Comparison of ENCODE assay signal across 24 cellular contexts in the genomic region with DNA sequence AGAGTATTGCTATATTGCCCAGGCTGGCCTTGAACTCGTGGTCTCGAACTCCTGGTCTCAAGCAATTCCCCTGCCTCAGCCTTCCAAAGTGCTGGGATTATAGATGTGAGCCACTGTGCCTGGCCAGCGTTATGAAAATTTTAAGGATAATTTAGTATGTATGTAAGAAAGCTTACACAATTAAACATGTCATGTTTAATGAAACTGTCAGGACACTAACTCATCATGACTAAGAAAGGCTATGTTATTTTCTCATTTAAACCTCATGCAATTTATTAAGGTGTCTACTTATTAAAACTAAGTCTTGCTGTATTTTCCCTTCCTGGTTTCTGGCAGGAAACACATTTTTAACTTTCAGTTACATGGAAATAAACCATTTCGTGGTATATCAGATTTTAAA.
DNase-seq lines count a peak whose midpoint lies in the region; ATAC-seq and TF ChIP-seq lines count a peak whose summit lies in the region.
"Had no signal": no experiment of that assay in that cellular context is flagged by ENCODE, and none has a peak within 500 bp of the region (broad histone marks: within the 10 kb centered on the region; RNA-seq: fewer than 3 reads in every experiment).

No MANE protein-coding gene starts in this region.

- H3K27ac ChIP-seq in gastroesophageal sphincter (peak overlapping the region; percentile 23 to 79 (median 76)), trophoblast cell (ENCODE audit: low read depth, low read length) (no peak overlapping the region), smooth muscle cell (ENCODE audit: low read depth) (peak overlapping the region; percentile 2), mammary epithelial cell (ENCODE audit: insufficient read depth, low read depth, low read length) (no peak overlapping the region), colonic mucosa (no peak overlapping the region)
- H3K27ac ChIP-seq: A549; BLaER1 treated with 17β-estradiol and CSF1 and Interleukin-3, amounts not matched to agents 10 nM and 100 nM had no signal

- no peaks in the 10 kb centered on the region for H3F3A ChIP-seq in smooth muscle cell (ENCODE audit: low read depth)

- WGBS in gastroesophageal sphincter (ENCODE audit: low coverage in 1 of 2), 2 donors, result 33 to 41% methylated on average over 4 of the region's 4 CpGs
- no CpG with 5 or more reads among the region's 4 CpGs for WGBS in trophoblast cell (ENCODE audit: extremely low coverage, insufficient coverage, insufficient read length)
- WGBS in smooth muscle cell (ENCODE audit: low lambda C conversion rate), result 92% methylated on average over 4 of the region's 4 CpGs
- WGBS in mammary epithelial cell (ENCODE audit: low coverage, missing lambda C conversion rate), result 13% methylated on average over 4 of the region's 4 CpGs

- H4K8ac ChIP-seq in trophoblast cell (ENCODE audit: low read depth, low read length), result no peak overlapping the region

- no peak for TF ChIP-seq POLR2A in gastroesophageal sphincter (IDR thresholded peaks at IDR 0.05)

- H3K27me3 ChIP-seq in gastroesophageal sphincter, result no peaks in the 10 kb centered on the region
- H3K27me3 ChIP-seq in trophoblast cell (ENCODE audit: insufficient read depth, low read length), result no peaks in the 10 kb centered on the region
- H3K27me3 ChIP-seq in smooth muscle cell (ENCODE audit: low read depth), result no peaks in the 10 kb centered on the region
- no peaks in the 10 kb centered on the region for H3K27me3 ChIP-seq in mammary epithelial cell (ENCODE audit: insufficient read depth, low read length)
- no peaks in the 10 kb centered on the region for H3K27me3 ChIP-seq in colonic mucosa
- H3K27me3 ChIP-seq: BE2C; BLaER1 treated with 17β-estradiol and CSF1 and Interleukin-3, amounts not matched to agents 10 nM and 100 nM had no signal

- no peaks in the 10 kb centered on the region for H3K9me3 Mint-ChIP-seq in nephron
- H3K9me3 Mint-ChIP-seq: CD4-positive, alpha-beta T cell; HFFc6 had no signal

- H3K4me3 ChIP-seq in gastroesophageal sphincter, result no peak overlapping the region
- no peak overlapping the region for H3K4me3 ChIP-seq in trophoblast cell (ENCODE audit: low read depth, low read length)
- H3K4me3 ChIP-seq in smooth muscle cell, result no peak overlapping the region
- no peak overlapping the region for H3K4me3 ChIP-seq in mammary epithelial cell (replicated peaks in 1 of 3; ENCODE audit: insufficient read depth in 1 of 3, low read depth in 2 of 3, low read length in 3 of 3)
- no peak overlapping the region for H3K4me3 ChIP-seq in colonic mucosa
- H3K4me3 ChIP-seq: A549; BLaER1 treated with 17β-estradiol and CSF1 and Interleukin-3, amounts not matched to agents 10 nM and 100 nM; GM12878; HAP-1 had no signal

- TF ChIP-seq CTCF in gastroesophageal sphincter (IDR thresholded peaks at IDR 0.05), result no peak
- no peak for TF ChIP-seq CTCF in nephron (IDR thresholded peaks at IDR 0.05; ENCODE audit: unreplicated experiment in 3 of 3)
- no peak for TF ChIP-seq CTCF in smooth muscle cell (IDR thresholded peaks at IDR 0.05; ENCODE audit: borderline replicate concordance, insufficient read depth, poor library complexity, severe bottlenecking)
- TF ChIP-seq CTCF in mammary epithelial cell (conservative IDR thresholded peaks at IDR 0.05 in 1 of 2, IDR thresholded peaks at IDR 0.05 in 1 of 2; ENCODE audit: extremely low read depth in 1 of 2, insufficient read depth in 1 of 2, low read depth in 1 of 2, low read length in 2 of 2), result no peak
- TF ChIP-seq CTCF in colonic mucosa (IDR thresholded peaks at IDR 0.05), result no peak

- H3K9ac ChIP-seq in trophoblast cell (ENCODE audit: low read length) (no peak overlapping the region), smooth muscle cell (ENCODE audit: low read depth) (no peak overlapping the region), mammary epithelial cell (ENCODE audit: insufficient read depth, low read length) (no peak overlapping the region), colonic mucosa (ENCODE audit: low read depth in 2 of 2, low read length in 2 of 2) (no peak overlapping the region)
- H3K9ac ChIP-seq: BLaER1 treated with 17β-estradiol and CSF1 and Interleukin-3, amounts not matched to agents 10 nM and 100 nM had no signal

- peaks cover 34% of the 10 kb centered on the region for H3K79me1 ChIP-seq in trophoblast cell (ENCODE audit: low read length)

- H3K36me3 Mint-ChIP-seq in nephron (ENCODE audit: low read depth), result no peaks in the 10 kb centered on the region
- H3K36me3 Mint-ChIP-seq: CD14-positive monocyte; CD8-positive, alpha-beta memory T cell had no signal

- ATAC-seq in gastroesophageal sphincter, result no peak
- ATAC-seq: A549, GM12878 had no signal

- H3K4me1 Mint-ChIP-seq in nephron, result peaks cover 4% of the 10 kb centered on the region
- H3K4me1 Mint-ChIP-seq: CD14-positive monocyte; CD8-positive, alpha-beta memory T cell had no signal

- no peak overlapping the region for H3K4me2 ChIP-seq in trophoblast cell (ENCODE audit: low read length)
- H3K4me2 ChIP-seq in smooth muscle cell, result no peak overlapping the region
- H3K4me2 ChIP-seq in mammary epithelial cell (ENCODE audit: insufficient read depth, low read depth, low read length), result no peak overlapping the region
- H3K4me2 ChIP-seq: A549 had no signal

- H3K4me3 Mint-ChIP-seq in nephron, result no peak overlapping the region
- H3K4me3 Mint-ChIP-seq: CD14-positive monocyte; CD4-positive, alpha-beta T cell; CD8-positive, alpha-beta memory T cell; HFFc6 had no signal

- H3K27me3 Mint-ChIP-seq in nephron (ENCODE audit: low read depth), result no peaks in the 10 kb centered on the region

- CTCF ChIA-PET in mammary epithelial cell (lab: Charles Lee; ENCODE audit: low non-redundant PET), result no interaction called here

- H3K23ac ChIP-seq in trophoblast cell (ENCODE audit: low read length), result no peak overlapping the region

- no peak overlapping the region for H3K14ac ChIP-seq in trophoblast cell (ENCODE audit: low read length)

- H4K20me1 ChIP-seq in smooth muscle cell (ENCODE audit: low read depth) (no peaks in the 10 kb centered on the region), mammary epithelial cell (ENCODE audit: insufficient read depth, low read length) (no peaks in the 10 kb centered on the region)
- H4K20me1 ChIP-seq: BLaER1 treated with 17β-estradiol and CSF1 and Interleukin-3, amounts not matched to agents 10 nM and 100 nM had no signal

- DNase-seq in trophoblast cell (no peak), smooth muscle cell (lab: John Stamatoyannopoulos, UW; ENCODE audit: unreplicated experiment) (no peak), mammary epithelial cell (no peak), colonic mucosa (no peak), NCI-H446 (lab: John Stamatoyannopoulos, UW) (no peak)
- DNase-seq: 8988T; ACHN; AML-193; BE2C; CD4-positive, alpha-beta T cell; CD8-positive, alpha-beta memory T cell; DMS 273 treated with DMSO at 0.1 percent for 48 hours; DMS79; EL; GDM1; GOT3; HFFc6 had no signal

- H2BK5ac ChIP-seq in trophoblast cell (ENCODE audit: low read depth, low read length, poor library complexity), result peak overlapping the region; percentile 67

- H4K91ac ChIP-seq in trophoblast cell (ENCODE audit: low read depth, low read length), result peak overlapping the region; percentile 88

- H3K79me2 ChIP-seq in trophoblast cell (ENCODE audit: control insufficient read depth, insufficient read depth, low read length, poor library complexity) (peaks cover 3% of the 10 kb centered on the region), smooth muscle cell (ENCODE audit: low read depth) (no peaks in the 10 kb centered on the region), mammary epithelial cell (ENCODE audit: insufficient read depth, low read length) (no peaks in the 10 kb centered on the region)

- dilution Hi-C loops in mammary epithelial cell (cut with HindIII; ENCODE audit: low sequenced_read_pairs), result no loop called here

- BruUV-seq in mammary epithelial cell (replicated peaks; lab: Mats Ljungman, UMichigan), result no TSS peak

- peak overlapping the region; percentile 94 for H2BK12ac ChIP-seq in trophoblast cell (ENCODE audit: low read length)

- H4K12ac ChIP-seq in trophoblast cell (ENCODE audit: low read depth, low read length), result no peak overlapping the region

- H3K18ac ChIP-seq in trophoblast cell (ENCODE audit: low read length), result no peak overlapping the region

- intact Hi-C loops in mammary epithelial cell (cut with micrococcal nuclease), result no loop called here
- intact Hi-C loops in colonic mucosa (cut with DNase I), result no loop called here

- peak overlapping the region; percentile 85 for H2AK5ac ChIP-seq in trophoblast cell (ENCODE audit: low read length)

- TF ChIP-seq EP300 in gastroesophageal sphincter (IDR thresholded peaks at IDR 0.05), result no peak

- H3K4me1 ChIP-seq in gastroesophageal sphincter (peaks cover 0 to 33% (median 0%) of the 10 kb centered on the region in 3 donors), trophoblast cell (ENCODE audit: control insufficient read depth in 1 of 2, insufficient read depth in 2 of 2, low read length in 2 of 2) (peaks cover 11 to 15% of the 10 kb centered on the region in 2 experiments), smooth muscle cell (ENCODE audit: low read depth) (peaks cover 16% of the 10 kb centered on the region), mammary epithelial cell (ENCODE audit: insufficient read depth, low read length) (no peaks in the 10 kb centered on the region), colonic mucosa (no peaks in the 10 kb centered on the region)
- H3K4me1 ChIP-seq: A549, BE2C, HAP-1 had no signal

- peak overlapping the region; percentile 95 for H2BK120ac ChIP-seq in trophoblast cell (ENCODE audit: insufficient read depth, low read length, poor library complexity)

- H3K27ac Mint-ChIP-seq in nephron, result peak overlapping the region in 2 of 3 experiments; percentile 30 to 49
- H3K27ac Mint-ChIP-seq: CD14-positive monocyte; CD4-positive, alpha-beta T cell; CD8-positive, alpha-beta memory T cell; HFFc6 had no signal

- H3K9me3 ChIP-seq in gastroesophageal sphincter (no peaks in the 10 kb centered on the region), trophoblast cell (ENCODE audit: insufficient read depth, low read depth, low read length) (peaks cover 2% of the 10 kb centered on the region), smooth muscle cell (replicated peaks; ENCODE audit: low read depth) (no peaks in the 10 kb centered on the region), mammary epithelial cell (replicated peaks; ENCODE audit: insufficient read depth, low read length) (peaks cover 27% of the 10 kb centered on the region), colonic mucosa (no peaks in the 10 kb centered on the region)
- H3K9me3 ChIP-seq: A549, BE2C, HAP-1 had no signal

- no peaks in the 10 kb centered on the region for H3K36me3 ChIP-seq in gastroesophageal sphincter
- H3K36me3 ChIP-seq in trophoblast cell (ENCODE audit: control insufficient read depth in 1 of 2, insufficient read depth in 2 of 2, low read length in 2 of 2), result no peaks in the 10 kb centered on the region
- H3K36me3 ChIP-seq in smooth muscle cell (ENCODE audit: low read depth), result no peaks in the 10 kb centered on the region
- no peaks in the 10 kb centered on the region for H3K36me3 ChIP-seq in mammary epithelial cell (ENCODE audit: insufficient read depth, low read length)
- no peaks in the 10 kb centered on the region for H3K36me3 ChIP-seq in colonic mucosa
- H3K36me3 ChIP-seq: BE2C; BLaER1 treated with 17β-estradiol and CSF1 and Interleukin-3, amounts not matched to agents 10 nM and 100 nM; HAP-1 had no signal

- no peak overlapping the region for H3K4ac ChIP-seq in trophoblast cell (ENCODE audit: low read depth, low read length)

- in situ Hi-C loops in mammary epithelial cell (cut with MboI; ENCODE audit: low sequenced_read_pairs in 2 of 2), result no loop called here

- H2AFZ ChIP-seq in trophoblast cell (ENCODE audit: insufficient read depth, low read length, poor library complexity) (no peak overlapping the region), smooth muscle cell (ENCODE audit: low read depth) (no peak overlapping the region), mammary epithelial cell (ENCODE audit: low read depth, low read length) (no peak overlapping the region)

Comparison
In these comparisons a context has a peak if more than half of its experiments do, and no peak if none do; other contexts are left out.
1. H3K27ac ChIP-seq: peak in gastroesophageal sphincter (4 of 4) and smooth muscle cell (single experiment); none in trophoblast cell (single experiment), mammary epithelial cell (single experiment) and colonic mucosa (single experiment).